Comparison of ENCODE assay signal across 16 cellular contexts in the genomic region with DNA sequence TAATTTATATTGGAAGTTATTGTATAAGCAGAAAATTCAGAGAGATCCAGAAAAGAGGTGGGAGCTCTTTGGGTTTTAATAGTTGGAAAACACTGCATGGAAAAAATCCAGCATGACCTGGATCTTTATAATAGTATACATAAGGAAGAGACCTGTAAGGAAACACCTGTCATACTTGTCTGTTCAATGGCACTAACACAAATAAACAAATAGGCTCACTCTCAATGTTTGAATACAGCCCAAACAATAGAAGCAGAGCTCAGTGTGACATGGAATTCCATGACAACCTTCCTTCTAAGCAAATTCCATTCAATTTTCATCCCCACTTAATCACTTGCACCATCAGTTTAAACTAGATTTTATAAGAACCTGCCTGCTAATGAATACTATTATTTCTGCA.
"Had no signal": no experiment of that assay in that cellular context is flagged by ENCODE, and none has a peak within 500 bp of the region (broad histone marks: within the 10 kb centered on the region; RNA-seq: fewer than 3 reads in every experiment).

No MANE protein-coding gene starts in this region.

- DNase-seq: activated CD4-positive, alpha-beta T cell treated with anti-CD3 and anti-CD28 coated beads, Interleukin-2, amount 10 ng/mL, durations not matched to agents 7 days and 5 days; activated CD4-positive, CD25-positive, alpha-beta regulatory T cell; activated CD8-positive, alpha-beta memory T cell treated with anti-CD3 and anti-CD28 coated beads, Interleukin-2, amount 50 U/mL, for 48 hours; activated gamma-delta T cell; activated T-cell treated with anti-CD3 and anti-CD28 coated beads, Interleukin-2, amount 50 U/mL, for 72 hours; amygdala; body of pancreas; central memory CD4-positive, alpha-beta T cell; heart left ventricle; immature natural killer cell; nucleus accumbens; stimulated activated CD4-positive, alpha-beta T cell treated with anti-CD3 and anti-CD28 coated beads, Interleukin-2, amount 100 ng/mL, for 48 hours had no signal

- H3K36me3 Mint-ChIP-seq: activated naive CD8-positive, alpha-beta T cell; immature natural killer cell; stimulated activated memory B cell treated with anti-CD40 and anti-IgM and Interleukin-4, amounts not matched to agents 10 μg/mL and 1 μg/mL and 100 μg/mL, for 72 hours had no signal

- H3K9me3 Mint-ChIP-seq: activated CD4-positive, alpha-beta T cell treated with anti-CD3 and anti-CD28 coated beads, Interleukin-2, amount 10 ng/mL, durations not matched to agents 7 days and 5 days; activated T-cell treated with anti-CD3 and anti-CD28 coated beads, Interleukin-2, amount 50 U/mL, for 72 hours; dendritic cell treated with granulocyte-macrophage colony-stimulating factor and Interleukin-4, amounts not matched to agents 40 ng/mL and 50 ng/mL, for 4 days; nephron; stimulated activated memory B cell treated with anti-CD40 and anti-IgM and Interleukin-4, amounts not matched to agents 10 μg/mL and 1 μg/mL and 100 μg/mL, for 72 hours had no signal

- ATAC-seq: activated T-cell treated with anti-CD3 and anti-CD28 coated beads, Interleukin-2, amount 50 U/mL, for 72 hours; body of pancreas; heart left ventricle; stimulated activated memory B cell treated with anti-CD40 and anti-IgM and Interleukin-4, amounts not matched to agents 10 μg/mL and 1 μg/mL and 100 μg/mL, for 72 hours had no signal

- H3K4me1 Mint-ChIP-seq: nephron had no signal

- H3K4me3 Mint-ChIP-seq: activated CD4-positive, alpha-beta T cell treated with anti-CD3 and anti-CD28 coated beads, Interleukin-2, amount 10 ng/mL, durations not matched to agents 7 days and 5 days; activated naive CD8-positive, alpha-beta T cell; activated T-cell treated with anti-CD3 and anti-CD28 coated beads, Interleukin-2, amount 50 U/mL, for 72 hours; dendritic cell treated with granulocyte-macrophage colony-stimulating factor and Interleukin-4, amounts not matched to agents 40 ng/mL and 50 ng/mL, for 4 days; immature natural killer cell; nephron; stimulated activated memory B cell treated with anti-CD40 and anti-IgM and Interleukin-4, amounts not matched to agents 10 μg/mL and 1 μg/mL and 100 μg/mL, for 72 hours had no signal

- H3K27ac Mint-ChIP-seq: activated CD4-positive, alpha-beta T cell treated with anti-CD3 and anti-CD28 coated beads, Interleukin-2, amount 10 ng/mL, durations not matched to agents 7 days and 5 days; activated naive CD8-positive, alpha-beta T cell; activated T-cell treated with anti-CD3 and anti-CD28 coated beads, Interleukin-2, amount 50 U/mL, for 72 hours; dendritic cell treated with granulocyte-macrophage colony-stimulating factor and Interleukin-4, amounts not matched to agents 40 ng/mL and 50 ng/mL, for 4 days; immature natural killer cell; nephron; stimulated activated memory B cell treated with anti-CD40 and anti-IgM and Interleukin-4, amounts not matched to agents 10 μg/mL and 1 μg/mL and 100 μg/mL, for 72 hours had no signal
